In genomic region chr1:176382163-176382562, GRCh38 we compare ENCODE assay signal across 1 cellular context.
TF ChIP-seq lines count a peak whose summit lies in the region.

No MANE protein-coding gene starts in this region.

TF ChIP-seq in HepG2, 621 proteins besides CTCF, POLR2A, EP300 and RAD21 (continued from another document):
- TF ChIP-seq HOMEZ (CRISPR knock-in tag; IDR thresholded peaks at IDR 0.05; ENCODE audit: low read depth) (no peak), HNF1A (IDR thresholded peaks at IDR 0.05; ENCODE audit: low read depth) (no peak), HNF1A (CRISPR knock-in tag; IDR thresholded peaks at IDR 0.05; ENCODE audit: borderline replicate concordance) (no peak)
